19 cellular contexts compared by ENCODE assay signal in the genomic region with DNA sequence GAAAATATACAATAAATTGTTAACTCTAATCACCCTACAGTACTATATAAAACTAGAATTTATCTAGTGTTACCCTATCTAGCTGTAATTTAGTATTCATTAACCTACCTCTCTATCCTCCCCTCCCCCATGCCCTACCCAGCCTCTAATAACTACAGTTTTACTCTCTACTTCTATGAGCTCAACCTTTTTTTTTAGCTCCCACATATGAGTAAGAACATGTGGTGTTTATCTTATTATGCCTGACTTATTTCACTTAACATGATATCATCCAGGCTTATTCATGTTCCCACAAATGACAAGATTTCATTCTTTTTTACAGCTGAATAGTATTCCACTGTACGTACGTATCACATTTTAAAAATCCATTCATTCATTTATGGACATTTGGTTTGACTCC.
A peak's percentile ranks its signal among the peaks of the same experiment; 100 is the strongest.
DNase-seq lines count a peak whose midpoint lies in the region; ATAC-seq and TF ChIP-seq lines count a peak whose summit lies in the region.
"Had no signal": no experiment of that assay in that cellular context is flagged by ENCODE, and none has a peak within 500 bp of the region (broad histone marks: within the 10 kb centered on the region; RNA-seq: fewer than 3 reads in every experiment).

No MANE protein-coding gene starts in this region.

- no peak for TF ChIP-seq CTCF in epithelial cell of esophagus (IDR thresholded peaks at IDR 0.05; ENCODE audit: insufficient read depth, low read depth, low read length, missing control alignments)

- no peak overlapping the region for H3K27ac ChIP-seq in substantia nigra (ENCODE audit: low read depth, low read length, poor library complexity, severe bottlenecking)
- H3K27ac ChIP-seq: KMS-11 had no signal

- ATAC-seq in HG03108 (IDR thresholded peaks at IDR 0.05; ENCODE audit: unreplicated experiment) = no peak
- no peak for ATAC-seq in GM21737 (IDR thresholded peaks at IDR 0.05; ENCODE audit: unreplicated experiment)
- ATAC-seq in HG03432 (IDR thresholded peaks at IDR 0.05; ENCODE audit: unreplicated experiment) = no peak
- ATAC-seq: GM12878 had no signal

- H3K4me3 ChIP-seq in epithelial cell of esophagus (ENCODE audit: low read length) = no peak overlapping the region
- H3K4me3 ChIP-seq: GM12878 had no signal

- peak; percentile 6 for DNase-seq in NCI-H226
- DNase-seq in epithelial cell of esophagus (ENCODE audit: low read depth) = peak; percentile 2
- DNase-seq in kidney glomerular epithelial cell (lab: John Stamatoyannopoulos, UW) = peak; percentile 15
- DNase-seq in substantia nigra (lab: John Stamatoyannopoulos, UW) = no peak
- DNase-seq: C1 segment of cervical spinal cord; CD4-positive, alpha-beta memory T cell; COR-L47; GDM1; H7; MM.1S; NCI-H2029; NCI-H446 treated with DMSO at 0.1 percent for 48 hours; NCI-H69; SHP77 treated with DMSO at 0.1 percent for 48 hours had no signal

Comparison
In these comparisons a context has a peak if more than half of its experiments do, and no peak if none do; other contexts are left out.
1. DNase-seq: peak in NCI-H226 (single experiment), epithelial cell of esophagus (single experiment) and kidney glomerular epithelial cell (single experiment); none in substantia nigra (0 of 49).